In the genomic region with DNA sequence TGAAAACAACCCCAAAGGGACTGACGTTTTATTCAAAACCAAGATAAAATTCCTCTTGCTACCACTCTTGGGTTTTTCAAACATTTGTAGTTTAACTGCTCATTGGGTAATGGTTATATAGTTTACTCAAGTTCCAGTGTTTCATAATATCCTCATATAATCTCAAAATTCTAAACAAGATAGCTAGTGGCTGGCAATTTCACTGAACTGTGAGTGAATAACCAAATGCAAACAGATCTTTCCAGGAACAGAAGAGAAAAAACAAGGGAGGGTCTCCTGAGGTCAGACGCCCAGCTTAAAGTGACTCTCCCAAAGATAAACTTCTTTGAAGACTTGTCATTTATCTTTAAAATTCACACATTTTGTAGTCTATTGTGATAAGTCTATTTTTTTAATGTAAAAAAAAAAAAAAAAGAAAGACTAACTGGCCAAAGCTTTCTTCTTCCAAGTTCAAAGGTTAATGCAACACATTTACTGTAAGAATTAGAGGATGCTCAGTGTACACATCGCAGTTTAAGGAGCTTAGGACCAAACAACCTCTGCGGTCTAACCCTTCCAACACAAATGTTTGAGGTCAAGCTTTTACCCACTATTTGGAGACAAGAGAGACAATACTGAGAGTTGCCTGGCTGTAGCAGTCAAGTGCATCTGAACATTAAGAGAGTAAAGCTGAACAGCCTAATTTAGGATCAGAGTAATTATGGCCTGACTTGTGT, we compare ENCODE assay signal across 19 cellular contexts. TPM values are rescaled to one million over a fixed set of nuclear protein-coding genes. Genes with fewer than 3 reads are reported as not detected.
DNase-seq lines count a peak whose midpoint lies in the region; ATAC-seq and TF ChIP-seq lines count a peak whose summit lies in the region.
"Had no signal": no experiment of that assay in that cellular context is flagged by ENCODE, and none has a peak within 500 bp of the region (broad histone marks: within the 10 kb centered on the region; RNA-seq: fewer than 3 reads in every experiment).

No MANE protein-coding gene starts in this region.

- peaks cover 15 to 19% of the 10 kb centered on the region in 2 donors for H3K36me3 Mint-ChIP-seq in CD4-positive, alpha-beta memory T cell
- peaks cover 38% of the 10 kb centered on the region for H3K36me3 Mint-ChIP-seq in HFFc6 (ENCODE audit: low read depth)
- H3K36me3 Mint-ChIP-seq in chondrocyte (ENCODE audit: low read depth), result peaks cover 2% of the 10 kb centered on the region

- no peaks in the 10 kb centered on the region for H3K27me3 ChIP-seq in CD4-positive, alpha-beta memory T cell (ENCODE audit: insufficient read depth, low read length)
- H3K27me3 ChIP-seq in mucosa of rectum (ENCODE audit: control insufficient read depth in 2 of 2, insufficient read depth in 2 of 2, low read length in 2 of 2), result no peaks in the 10 kb centered on the region
- H3K27me3 ChIP-seq: sigmoid colon, tibial nerve had no signal

- TF ChIP-seq CTCF in HFFc6 (IDR thresholded peaks at IDR 0.05) (no peak), chondrocyte (IDR thresholded peaks at IDR 0.05) (no peak), GM13977 (IDR thresholded peaks at IDR 0.05; ENCODE audit: extremely low read depth, insufficient read depth, missing control alignments) (no peak)

- H3K36me3 ChIP-seq in CD4-positive, alpha-beta memory T cell (ENCODE audit: insufficient read depth, low read length), result no peaks in the 10 kb centered on the region
- H3K36me3 ChIP-seq in mucosa of rectum (ENCODE audit: control insufficient read depth in 2 of 2, insufficient read depth in 2 of 2, low read length in 2 of 2), result no peaks in the 10 kb centered on the region
- H3K36me3 ChIP-seq: left ventricle myocardium inferior, sigmoid colon, tibial nerve, WERI-Rb-1 had no signal

- peak overlapping the region in 1 of 8 donors; percentile 44 for H3K4me3 Mint-ChIP-seq in CD4-positive, alpha-beta memory T cell
- H3K4me3 Mint-ChIP-seq in HFFc6 (no peak overlapping the region), chondrocyte (ENCODE audit: unreplicated experiment) (no peak overlapping the region)

- H3K9me3 Mint-ChIP-seq in CD4-positive, alpha-beta memory T cell, result no peaks in the 10 kb centered on the region
- H3K9me3 Mint-ChIP-seq in HFFc6 (peaks cover 3% of the 10 kb centered on the region; the same call in 1 of the 2 replicates), chondrocyte (ENCODE audit: low read depth) (peaks cover 9% of the 10 kb centered on the region)

- no peaks in the 10 kb centered on the region for H3K27me3 Mint-ChIP-seq in CD4-positive, alpha-beta memory T cell
- H3K27me3 Mint-ChIP-seq in HFFc6 (ENCODE audit: insufficient read depth) (no peaks in the 10 kb centered on the region), chondrocyte (ENCODE audit: low read depth) (no peaks in the 10 kb centered on the region)

- H3K4me1 ChIP-seq in CD4-positive, alpha-beta memory T cell (ENCODE audit: insufficient read depth, low read length), result peaks cover 44% of the 10 kb centered on the region
- peaks cover 31 to 41% of the 10 kb centered on the region in 2 donors for H3K4me1 ChIP-seq in mucosa of rectum (ENCODE audit: control insufficient read depth in 2 of 2, insufficient read depth in 2 of 2, low read length in 2 of 2)

- CTCF ChIA-PET in CD4-positive, alpha-beta memory T cell (lab: Charles Lee; ENCODE audit: partially characterized antibody), result interaction anchor here (0.8 to 8.7 kb wide), 21 partner anchors 9 to 260 kb away, joined by 3 to 304 read pairs (median 9); partner anchors contain the start of gene MYL12A

- H3K9me3 ChIP-seq in CD4-positive, alpha-beta memory T cell (ENCODE audit: control insufficient read depth in 1 of 2, low read length in 2 of 2), result no peaks in the 10 kb centered on the region
- no peaks in the 10 kb centered on the region for H3K9me3 ChIP-seq in mucosa of rectum (ENCODE audit: control insufficient read depth in 2 of 2, low read length in 2 of 2)
- H3K9me3 ChIP-seq: left ventricle myocardium inferior, sigmoid colon had no signal

- H3K27ac Mint-ChIP-seq in CD4-positive, alpha-beta memory T cell, result peak overlapping the region in 5 of 7 donors; percentile 46 to 90 (median 61)
- H3K27ac Mint-ChIP-seq in HFFc6 (peak overlapping the region; percentile 65), chondrocyte (ENCODE audit: unreplicated experiment) (peak overlapping the region; percentile 59)

- H3K4me3 ChIP-seq in CD4-positive, alpha-beta memory T cell (ENCODE audit: low read length in 2 of 2), result no peak overlapping the region
- no peak overlapping the region for H3K4me3 ChIP-seq in mucosa of rectum (ENCODE audit: low read length in 2 of 2)
- H3K4me3 ChIP-seq: left ventricle myocardium inferior, sigmoid colon, tibial nerve had no signal

- POLR2A ChIA-PET in CD4-positive, alpha-beta memory T cell (lab: Charles Lee; ENCODE audit: partially characterized antibody), result interaction anchor here (1.1 to 34.6 kb wide), 6 partner anchors 8 to 75 kb away, joined by 4 to 1352 read pairs (median 30); partner anchors contain the start of gene LPIN2

- in situ Hi-C loops in GM13977 (cut with MboI; ENCODE audit: low pct_unique_long_range_greater_than_20kb, low sequenced_read_pairs, unreplicated experiment), result loop anchor here (10.0 kb wide), 1 partner anchor 258 kb away; the partner anchor contains the start of gene MYL12A

- peaks cover 36 to 78% (median 55%) of the 10 kb centered on the region in 4 donors for H3K4me1 Mint-ChIP-seq in CD4-positive, alpha-beta memory T cell
- H3K4me1 Mint-ChIP-seq in HFFc6 (ENCODE audit: low read depth), result peaks cover 92% of the 10 kb centered on the region
- peaks cover 85% of the 10 kb centered on the region for H3K4me1 Mint-ChIP-seq in chondrocyte (ENCODE audit: low read depth)

- intact Hi-C loops in CD4-positive, alpha-beta memory T cell (cut with micrococcal nuclease), result no loop called here

- peak overlapping the region in 1 of 2 donors; percentile 34 for H3K9ac ChIP-seq in mucosa of rectum (ENCODE audit: low read depth in 1 of 2, low read length in 2 of 2)
- H3K9ac ChIP-seq: KMS-11 had no signal

- no peak for DNase-seq in CD4-positive, alpha-beta memory T cell
- DNase-seq in HFFc6 (no peak), chondrocyte (ENCODE audit: low spot score) (no peak), anterior cingulate cortex (lab: John Stamatoyannopoulos, UW) (no peak), GM13977 (ENCODE audit: low spot score) (no peak)
- DNase-seq: activated CD8-positive, alpha-beta memory T cell treated with anti-CD3 and anti-CD28 coated beads for 24 hours; caudate nucleus; left ventricle myocardium inferior; NCI-H1092 treated with DMSO at 0.1 percent for 48 hours; NCI-H2081 treated with DMSO at 0.1 percent for 48 hours; nucleus accumbens; Right ventricle myocardium superior; sigmoid colon; WERI-Rb-1 had no signal

- H3K27ac ChIP-seq in CD4-positive, alpha-beta memory T cell (ENCODE audit: low read depth, low read length), result no peak overlapping the region
- peak overlapping the region; percentile 82 to 93 for H3K27ac ChIP-seq in mucosa of rectum (ENCODE audit: low read depth in 2 of 2, low read length in 2 of 2)
- H3K27ac ChIP-seq: KMS-11, left ventricle myocardium inferior, sigmoid colon, WERI-Rb-1 had no signal

- no peak for ATAC-seq in GM19351 (IDR thresholded peaks at IDR 0.05; ENCODE audit: unreplicated experiment)
- ATAC-seq in GM21360 (IDR thresholded peaks at IDR 0.05; ENCODE audit: unreplicated experiment), result no peak

RNA-seq across cellular contexts. Expression of gene LPIN2, which starts 26.6 kb away (rescaled TPM):
- total RNA-seq in CD4-positive, alpha-beta memory T cell, result 100 to 1,000 TPM in 1 of 2 experiments, 10 to 100 TPM in 1; 95.4 to 103 TPM
- 10 to 100 TPM; 53.6 to 96.5 TPM for polyA plus RNA-seq in CD4-positive, alpha-beta memory T cell
- 10 to 100 TPM; 24.6 to 27.7 (median 26.3) TPM for total RNA-seq in HFFc6 (2021; fragmentation: NEBNext Ultra II Directional; extraction: Animal tissue kit (Norgen Biotek cat#: 25700))
- 30.3 to 38.7 TPM (median 38.6 TPM) in 3 replicates for total RNA-seq in chondrocyte
